Comparison of ENCODE assay signal across 8 cellular contexts in the genomic region with DNA sequence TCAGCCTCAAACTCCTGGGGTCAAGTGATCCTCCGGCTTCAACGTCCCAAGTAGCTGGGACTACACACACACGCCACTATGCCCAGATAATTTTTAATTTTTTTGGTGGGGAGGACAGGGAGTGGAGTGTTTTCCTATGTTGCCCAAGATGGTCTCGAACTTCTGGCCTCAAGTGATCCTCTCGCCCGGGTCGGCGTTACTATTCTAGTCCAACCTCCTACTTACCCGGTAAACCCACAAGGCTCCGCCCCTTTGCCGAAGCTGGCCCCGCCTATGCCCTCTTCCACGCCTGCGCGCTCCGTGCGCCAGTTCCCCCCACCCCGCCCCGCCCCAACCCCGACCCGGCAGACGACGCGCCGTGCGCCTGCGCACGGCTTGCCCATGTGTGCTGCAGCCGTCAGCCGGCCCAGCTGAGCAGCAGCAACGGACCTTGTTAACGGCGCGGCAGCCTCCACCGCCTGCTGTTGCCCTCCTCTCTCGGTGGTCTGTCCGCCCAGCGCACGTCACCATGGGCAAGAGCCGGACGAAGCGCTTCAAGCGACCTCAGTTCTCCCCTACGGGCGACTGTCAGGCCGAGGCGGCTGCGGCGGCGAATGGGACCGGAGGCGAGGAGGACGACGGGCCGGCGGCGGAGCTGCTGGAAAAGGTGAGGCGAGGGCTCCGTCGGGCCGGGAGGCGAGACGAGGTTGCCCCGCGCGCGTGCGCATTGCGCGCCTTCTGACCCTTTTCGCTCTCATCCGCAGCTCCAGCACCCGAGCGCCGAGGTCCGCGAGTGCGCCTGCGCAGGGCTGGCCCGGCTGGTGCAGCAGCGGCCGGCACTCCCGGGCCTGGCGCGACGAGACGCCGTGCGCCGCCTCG. TPM values are rescaled to one million over a fixed set of nuclear protein-coding genes. Genes with fewer than 3 reads are reported as not detected.
DNase-seq lines count a peak whose midpoint lies in the region; ATAC-seq, FAIRE-seq and TF ChIP-seq lines count a peak whose summit lies in the region.

A gene with protein sequence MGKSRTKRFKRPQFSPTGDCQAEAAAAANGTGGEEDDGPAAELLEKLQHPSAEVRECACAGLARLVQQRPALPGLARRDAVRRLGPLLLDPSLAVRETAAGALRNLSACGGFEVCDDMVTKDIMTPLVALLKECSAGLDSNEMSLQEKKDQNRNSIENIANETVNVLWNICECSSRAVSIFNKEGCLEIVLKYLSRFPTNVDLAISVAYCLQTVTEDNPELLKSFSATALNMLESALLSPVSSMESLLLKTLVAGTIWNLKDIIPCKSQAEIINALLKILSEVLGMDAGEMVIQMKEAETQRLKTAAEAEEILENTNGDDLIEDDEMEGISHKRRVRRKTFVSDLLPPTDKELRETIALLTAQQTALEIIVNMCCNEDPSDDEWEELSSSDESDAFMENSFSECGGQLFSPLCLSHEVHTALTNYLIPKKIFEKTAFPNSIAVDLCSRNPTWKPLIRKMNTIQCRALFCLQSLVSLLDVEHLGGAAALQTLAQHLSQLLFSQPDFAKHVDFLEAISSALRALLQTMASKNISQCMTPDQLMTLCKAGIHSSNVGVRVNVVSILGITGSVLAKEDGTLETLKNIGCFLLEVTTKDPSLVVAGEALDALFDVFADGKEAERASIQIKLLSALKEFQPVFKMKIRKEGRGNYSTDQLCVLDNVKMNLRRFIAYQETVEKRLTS (plus strand): TSS at position 347 of the 858 bp plus-strand sequence. CDS start 162 bp downstream, at position 509.

- H2AFZ ChIP-seq in ACC112 (ENCODE audit: low read length, unreplicated experiment), result peak within 1 kb of the TSS; percentile 100

- no peak for TF ChIP-seq CTCF in VCaP (conservative IDR thresholded peaks at IDR 0.05)
- TF ChIP-seq CTCF in breast epithelium (IDR thresholded peaks at IDR 0.05), result no peak

- TF ChIP-seq POLR2A in breast epithelium (IDR thresholded peaks at IDR 0.05), result no peak

- ATAC-seq in GM18870 (IDR thresholded peaks at IDR 0.05; ENCODE audit: unreplicated experiment) (peak; percentile 55), HG03108 (IDR thresholded peaks at IDR 0.05; ENCODE audit: unreplicated experiment) (peak; percentile 83)

- H3K27me3 ChIP-seq in ACC112 (ENCODE audit: insufficient read depth, low read length), result no peaks in the 10 kb centered on the region
- no peaks in the 10 kb centered on the region for H3K27me3 ChIP-seq in breast epithelium
- no peaks in the 10 kb centered on the region for H3K27me3 ChIP-seq in small intestine (ENCODE audit: control insufficient read depth in 2 of 2, insufficient read depth in 2 of 2, low read length in 2 of 2)

- intact Hi-C loops in breast epithelium (cut with DNase I; ENCODE audit: low total_unique reads), result no loop called here

- no peak for FAIRE-seq in small intestine (lab: Jason Lieb, UNC)

- peak within 1 kb of the TSS; percentile 89 for H3K4me3 ChIP-seq in ACC112 (ENCODE audit: low read depth, low read length)
- peak within 1 kb of the TSS; percentile 68 to 97 (median 89) for H3K4me3 ChIP-seq in breast epithelium
- peak within 1 kb of the TSS; percentile 75 to 85 for H3K4me3 ChIP-seq in small intestine (ENCODE audit: low read depth in 1 of 2, low read length in 2 of 2)

- WGBS in small intestine, 3 donors, result 2 to 4% (median 3%) methylated on average over 66 to 91 of the region's 91 CpGs

- DNase-seq in NCI-H2196 (lab: John Stamatoyannopoulos, UW; ENCODE audit: unreplicated experiment) (peak; percentile 72), breast epithelium (ENCODE audit: low spot score in 2 of 2) (peak; percentile 84 to 87), iPS-NIHi11 (ENCODE audit: low spot score) (peak; percentile 96), small intestine (peak; percentile 91)

- H3K36me3 ChIP-seq in ACC112 (ENCODE audit: insufficient read depth, low read length), result 0 out of 2 replicates have a peak, but pooled peaks cover 6% of the 10 kb centered on the region
- no peaks in the 10 kb centered on the region for H3K36me3 ChIP-seq in breast epithelium
- no peaks in the 10 kb centered on the region for H3K36me3 ChIP-seq in small intestine (ENCODE audit: control insufficient read depth in 2 of 2, insufficient read depth in 2 of 2, low read length in 2 of 2)

- H3K79me2 ChIP-seq in ACC112 (ENCODE audit: control insufficient read depth, insufficient read depth, low read length, unreplicated experiment), result peaks cover 39% of the 10 kb centered on the region

- H3K27ac ChIP-seq in ACC112 (ENCODE audit: low read depth, low read length), result peak within 1 kb of the TSS; percentile 84
- H3K27ac ChIP-seq in VCaP, result peak within 1 kb of the TSS; percentile 83
- H3K27ac ChIP-seq in breast epithelium, result peak within 1 kb of the TSS; percentile 78 to 92
- H3K27ac ChIP-seq in small intestine (ENCODE audit: low read depth in 1 of 2, low read length in 1 of 2), result peak within 1 kb of the TSS; percentile 77 to 99

- peaks cover 22% of the 10 kb centered on the region for H3K4me1 ChIP-seq in ACC112 (ENCODE audit: control insufficient read depth, insufficient read depth, low read length, unreplicated experiment)
- no peaks in the 10 kb centered on the region for H3K4me1 ChIP-seq in breast epithelium
- no peaks in the 10 kb centered on the region for H3K4me1 ChIP-seq in small intestine (ENCODE audit: control insufficient read depth in 2 of 2, insufficient read depth in 1 of 2, low read depth in 1 of 2, low read length in 1 of 2)

- H3K9me3 ChIP-seq in breast epithelium (no peaks in the 10 kb centered on the region), small intestine (ENCODE audit: control insufficient read depth, low read depth) (no peaks in the 10 kb centered on the region)

RNA-seq across cellular contexts. Expression of the gene that starts here (rescaled TPM):
- total RNA-seq in breast epithelium, result 10 to 100 TPM; 16.6 to 31.1 (median 18.4) TPM
- 10 to 100 TPM; 11.9 to 14.3 (median 12.3) TPM for polyA plus RNA-seq in small intestine

Comparison
In these comparisons a context has a peak if more than half of its experiments do, and no peak if none do; other contexts are left out.
1. Peak in every context shown above with its lines: DNase-seq, ATAC-seq, H3K4me3 ChIP-seq and H3K27ac ChIP-seq.